10 cellular contexts compared by ENCODE assay signal in genomic region chr11:67304511-67305113, GRCh38. TPM values are rescaled to one million over a fixed set of nuclear protein-coding genes. Genes with fewer than 3 reads are reported as not detected.
DNase-seq lines count a peak whose midpoint lies in the region; ATAC-seq and TF ChIP-seq lines count a peak whose summit lies in the region.
"Had no signal": no experiment of that assay in that cellular context is flagged by ENCODE, and none has a peak within 500 bp of the region (broad histone marks: within the 10 kb centered on the region; RNA-seq: fewer than 3 reads in every experiment).

No MANE protein-coding gene starts in this region.

- no peaks in the 10 kb centered on the region for H3K36me3 ChIP-seq in cardiac muscle cell
- H3K36me3 ChIP-seq in urinary bladder (ENCODE audit: insufficient read depth), result peaks cover 3% of the 10 kb centered on the region

- H3K4me1 Mint-ChIP-seq in mesothelial cell of epicardium, result peaks cover 19% of the 10 kb centered on the region

- peak overlapping the region; percentile 68 for H3K4me3 Mint-ChIP-seq in mesothelial cell of epicardium

- H3K9me3 ChIP-seq in cardiac muscle cell (ENCODE audit: low read depth), result no peaks in the 10 kb centered on the region

- no peak for ATAC-seq in HG03039 (IDR thresholded peaks at IDR 0.05; ENCODE audit: unreplicated experiment)
- no peak for ATAC-seq in HG02798 (IDR thresholded peaks at IDR 0.05; ENCODE audit: poor library complexity, unreplicated experiment)

- intact Hi-C loops in cardiac septum (cut with DNase I), result loop anchor here (5.0 kb wide), 1 partner anchor 37 kb away; the partner anchor contains the start of gene GRK2

- no peak overlapping the region for H3K27ac Mint-ChIP-seq in mesothelial cell of epicardium

- H3K4me3 ChIP-seq in cardiac muscle cell, result peak overlapping the region; percentile 73
- H3K4me3 ChIP-seq in choroid plexus epithelial cell (ENCODE audit: low read depth, low read length), result peak overlapping the region; percentile 79
- H3K4me3 ChIP-seq in urinary bladder (ENCODE audit: low read depth, low read length), result peak overlapping the region; percentile 91

- H3K9me3 Mint-ChIP-seq in mesothelial cell of epicardium, result no peaks in the 10 kb centered on the region

- peaks cover 9% of the 10 kb centered on the region for H3K36me3 Mint-ChIP-seq in mesothelial cell of epicardium

- TF ChIP-seq CTCF in cardiac muscle cell (IDR thresholded peaks at IDR 0.05; ENCODE audit: low read depth, low read length) (no peak), choroid plexus epithelial cell (conservative IDR thresholded peaks at IDR 0.05; ENCODE audit: low read depth, low read length) (no peak), mesothelial cell of epicardium (IDR thresholded peaks at IDR 0.05; ENCODE audit: unreplicated experiment) (no peak)

- H3K27ac ChIP-seq in cardiac muscle cell, result no peak overlapping the region
- peak overlapping the region; percentile 91 for H3K27ac ChIP-seq in urinary bladder (ENCODE audit: low read depth)

- H3K27me3 ChIP-seq in cardiac muscle cell, result no peaks in the 10 kb centered on the region

- DNase-seq in cardiac muscle cell (ENCODE audit: low read depth in 1 of 2, low spot score in 1 of 2), result no peak
- no peak for DNase-seq in cardiac septum (ENCODE audit: low spot score)
- no peak for DNase-seq in choroid plexus epithelial cell (ENCODE audit: low read depth)
- no peak for DNase-seq in mesothelial cell of epicardium (ENCODE audit: low spot score in 2 of 2, unreplicated experiment in 2 of 2)
- no peak for DNase-seq in stimulated activated CD4-positive, alpha-beta T cell treated with anti-CD3 and anti-CD28 coated beads, Interleukin-4, amount 100 ng/mL, for 24 hours
- DNase-seq: GOT3, NCI-H2171 treated with DMSO at 0.1 percent for 48 hours had no signal

- no peaks in the 10 kb centered on the region for H3K27me3 Mint-ChIP-seq in mesothelial cell of epicardium (ENCODE audit: low read depth)

- no peaks in the 10 kb centered on the region for H3K4me1 ChIP-seq in cardiac muscle cell (ENCODE audit: low read depth)
- no peaks in the 10 kb centered on the region for H3K4me1 ChIP-seq in urinary bladder (ENCODE audit: insufficient read depth)

- WGBS in urinary bladder, result 76% methylated on average over 14 of the region's 14 CpGs

RNA-seq across cellular contexts. Expression of gene SSH3, which starts 1.3 kb away (rescaled TPM):
- total RNA-seq in cardiac muscle cell (18.7 and 39.9 TPM in 2 replicates), cardiac septum (22.3 TPM), mesothelial cell of epicardium (50.4 to 59.0 TPM (median 55.4 TPM) in 3 replicates), urinary bladder (23.6 TPM)
- polyA plus RNA-seq in cardiac muscle cell (26.7 and 28.0 TPM in 2 replicates), urinary bladder (52.7 TPM)

RNA-seq across cellular contexts. Expression of gene ANKRD13D, which starts 15.5 kb away (rescaled TPM):
- total RNA-seq in cardiac muscle cell (50.7 and 53.5 TPM in 2 replicates), cardiac septum (20.0 TPM), mesothelial cell of epicardium (71.3 to 78.5 TPM (median 76.5 TPM) in 3 replicates), urinary bladder (25.2 TPM)
- polyA plus RNA-seq in cardiac muscle cell (39.4 and 47.6 TPM in 2 replicates), urinary bladder (44.0 TPM)

RNA-seq across cellular contexts. Expression of gene GRK2, which starts 38.3 kb away (rescaled TPM):
- 49.1 and 72.1 TPM in 2 replicates for total RNA-seq in cardiac muscle cell
- polyA plus RNA-seq in cardiac muscle cell, result 62.9 and 85.1 TPM in 2 replicates
- total RNA-seq in cardiac septum, result 43.1 TPM
- total RNA-seq in mesothelial cell of epicardium, result 46.4 to 48.4 TPM (median 46.5 TPM) in 3 replicates
- 21.1 TPM for total RNA-seq in urinary bladder
- polyA plus RNA-seq in urinary bladder, result 66.3 TPM

RNA-seq across cellular contexts. Expression of gene POLD4, which starts 48.7 kb away (rescaled TPM):
- 64.4 and 74.9 TPM in 2 replicates for total RNA-seq in cardiac muscle cell
- polyA plus RNA-seq in cardiac muscle cell, result 49.8 and 51.9 TPM in 2 replicates
- total RNA-seq in cardiac septum, result 61.6 TPM
- total RNA-seq in mesothelial cell of epicardium, result 32.0 to 37.9 TPM (median 32.2 TPM) in 3 replicates
- 8.8 TPM for total RNA-seq in urinary bladder
- polyA plus RNA-seq in urinary bladder, result 157 TPM
